1 cellular context compared by ENCODE assay signal in the genomic region with DNA sequence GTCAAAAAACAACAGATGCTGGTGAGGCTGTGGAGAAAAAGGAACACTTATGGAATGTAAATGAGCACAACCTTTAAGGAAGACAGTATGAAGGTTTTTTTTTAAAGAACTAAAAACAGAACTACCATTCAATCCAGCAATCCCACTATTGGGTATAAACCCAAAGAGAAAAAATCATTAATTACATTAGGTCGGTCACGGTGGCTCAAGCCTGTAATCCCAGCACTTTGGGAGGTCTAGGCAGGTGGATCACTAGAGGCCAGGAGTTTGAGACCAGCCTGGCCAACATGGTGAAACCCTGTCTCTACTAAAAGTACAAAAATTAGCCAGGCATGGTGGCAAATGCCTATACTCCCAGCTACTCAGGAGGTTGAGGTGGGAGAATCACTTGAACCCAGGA.
A peak's percentile ranks its signal among the peaks of the same experiment; 100 is the strongest.
DNase-seq lines count a peak whose midpoint lies in the region.
"Not testable (repeated sequence)": the region's sequence is repeated elsewhere in the genome, so short reads cannot be mapped to it uniquely, and the experiment has no call there.

No MANE protein-coding gene starts in this region.

- H3K27me3 ChIP-seq in SJCRH30 = not testable (repeated sequence)

- peaks cover 63% of the 10 kb centered on the region for H3K4me1 ChIP-seq in SJCRH30

- peak; percentile 85 to 90 for DNase-seq in SJCRH30

- peak overlapping the region; percentile 88 for H3K27ac ChIP-seq in SJCRH30

- H3K9me3 ChIP-seq in SJCRH30 (replicated peaks) = not testable (repeated sequence)

- H3K36me3 ChIP-seq in SJCRH30 = not testable (repeated sequence)

- H3K4me3 ChIP-seq in SJCRH30 = not testable (repeated sequence)
